Comparison of ENCODE assay signal across 8 cellular contexts in genomic region chr10:71888623-71889387, GRCh38. TPM values are rescaled to one million over a fixed set of nuclear protein-coding genes. Genes with fewer than 3 reads are reported as not detected.
DNase-seq lines count a peak whose midpoint lies in the region; ATAC-seq and TF ChIP-seq lines count a peak whose summit lies in the region.

No MANE protein-coding gene starts in this region.

- peaks cover 21% of the 10 kb centered on the region for H3K27me3 Mint-ChIP-seq in activated naive CD8-positive, alpha-beta T cell treated with anti-CD3 and anti-CD28 coated beads, Interleukin-2, amount 10 ng/mL, durations not matched to agents 7 days and 5 days
- no peaks in the 10 kb centered on the region for H3K27me3 Mint-ChIP-seq in osteocyte (ENCODE audit: unreplicated experiment)

- peak overlapping the region; percentile 80 for H3K9ac ChIP-seq in DND-41 (ENCODE audit: low read depth, low read length)

- no peaks in the 10 kb centered on the region for H3K36me3 Mint-ChIP-seq in activated naive CD8-positive, alpha-beta T cell treated with anti-CD3 and anti-CD28 coated beads, Interleukin-2, amount 10 ng/mL, durations not matched to agents 7 days and 5 days
- H3K36me3 Mint-ChIP-seq in osteocyte (ENCODE audit: unreplicated experiment) = no peaks in the 10 kb centered on the region

- H3K9me3 ChIP-seq in DND-41 (ENCODE audit: insufficient read depth, low read length, severe bottlenecking) (no peaks in the 10 kb centered on the region), cardiac muscle cell (ENCODE audit: low read depth) (no peaks in the 10 kb centered on the region), upper lobe of right lung (no peaks in the 10 kb centered on the region)

- H3K27ac Mint-ChIP-seq in activated naive CD8-positive, alpha-beta T cell treated with anti-CD3 and anti-CD28 coated beads, Interleukin-2, amount 10 ng/mL, durations not matched to agents 7 days and 5 days = peak overlapping the region; percentile 80
- H3K27ac Mint-ChIP-seq in osteocyte (ENCODE audit: unreplicated experiment) = peak overlapping the region; percentile 94

- peak; percentile 49 for TF ChIP-seq CTCF in DND-41 (IDR thresholded peaks at IDR 0.05; ENCODE audit: borderline replicate concordance, extremely low read depth, low read length, poor library complexity, severe bottlenecking)
- TF ChIP-seq CTCF in cardiac muscle cell (IDR thresholded peaks at IDR 0.05; ENCODE audit: low read depth, low read length) = peak; percentile 24
- no peak for TF ChIP-seq CTCF in osteocyte (IDR thresholded peaks at IDR 0.05)
- TF ChIP-seq CTCF in upper lobe of right lung (IDR thresholded peaks at IDR 0.05) = no peak

- peak overlapping the region; percentile 91 for H3K4me3 Mint-ChIP-seq in activated naive CD8-positive, alpha-beta T cell treated with anti-CD3 and anti-CD28 coated beads, Interleukin-2, amount 10 ng/mL, durations not matched to agents 7 days and 5 days
- peak overlapping the region; percentile 83 for H3K4me3 Mint-ChIP-seq in osteocyte (ENCODE audit: unreplicated experiment)

- peak overlapping the region; percentile 77 for H2AFZ ChIP-seq in DND-41 (ENCODE audit: low read depth, low read length)

- no peaks in the 10 kb centered on the region for H4K20me1 ChIP-seq in DND-41 (ENCODE audit: insufficient read depth, low read length)

- H3K27ac ChIP-seq in DND-41 (ENCODE audit: low read length) (peak overlapping the region; percentile 96), cardiac muscle cell (no peak overlapping the region), upper lobe of right lung (peak overlapping the region; percentile 74)

- no peaks in the 10 kb centered on the region for H3K36me3 ChIP-seq in DND-41 (ENCODE audit: insufficient read depth, low read length)
- H3K36me3 ChIP-seq in cardiac muscle cell = no peaks in the 10 kb centered on the region
- no peaks in the 10 kb centered on the region for H3K36me3 ChIP-seq in upper lobe of right lung

- H3K27me3 ChIP-seq in DND-41 (ENCODE audit: insufficient read depth, low read length, poor library complexity) = no peaks in the 10 kb centered on the region
- peaks cover 30% of the 10 kb centered on the region for H3K27me3 ChIP-seq in cardiac muscle cell
- H3K27me3 ChIP-seq in upper lobe of right lung = no peaks in the 10 kb centered on the region

- POLR2A ChIA-PET in activated naive CD8-positive, alpha-beta T cell treated with anti-CD3 and anti-CD28 coated beads, Interleukin-2, amount 10 ng/mL, durations not matched to agents 7 days and 5 days (lab: Charles Lee) = interaction anchor here (0.6 to 1.2 kb wide), 2 partner anchors 38 to 158 kb away, joined by 4 read pairs; partner anchors contain the start of gene PSAP

- peak overlapping the region; percentile 73 for H3K4me2 ChIP-seq in DND-41 (ENCODE audit: insufficient read depth, low read length)

- H3K4me1 ChIP-seq in DND-41 (ENCODE audit: insufficient read depth, low read length) = peaks cover 36% of the 10 kb centered on the region
- H3K4me1 ChIP-seq in cardiac muscle cell (ENCODE audit: low read depth) = no peaks in the 10 kb centered on the region
- peaks cover 2% of the 10 kb centered on the region for H3K4me1 ChIP-seq in upper lobe of right lung

- H3K4me1 Mint-ChIP-seq in activated naive CD8-positive, alpha-beta T cell treated with anti-CD3 and anti-CD28 coated beads, Interleukin-2, amount 10 ng/mL, durations not matched to agents 7 days and 5 days = peaks cover 11% of the 10 kb centered on the region
- H3K4me1 Mint-ChIP-seq in osteocyte (ENCODE audit: unreplicated experiment) = peaks cover 18% of the 10 kb centered on the region

- H3K4me3 ChIP-seq in DND-41 (ENCODE audit: low read depth in 1 of 2, low read length in 2 of 2) (peak overlapping the region; percentile 39 to 65), cardiac muscle cell (peak overlapping the region; percentile 33), upper lobe of right lung (peak overlapping the region; percentile 54)

- intact Hi-C loops in upper lobe of right lung (cut with DNase I) = no loop called here

- H3K9me3 Mint-ChIP-seq in activated naive CD8-positive, alpha-beta T cell treated with anti-CD3 and anti-CD28 coated beads, Interleukin-2, amount 10 ng/mL, durations not matched to agents 7 days and 5 days = no peaks in the 10 kb centered on the region
- H3K9me3 Mint-ChIP-seq in osteocyte (ENCODE audit: unreplicated experiment) = no peaks in the 10 kb centered on the region

- ATAC-seq in DND-41 (ENCODE audit: insufficient read depth, low read depth) (peak; percentile 91), GM21381 (IDR thresholded peaks at IDR 0.05; ENCODE audit: unreplicated experiment) (peak; percentile 81), upper lobe of right lung (peak; percentile 91)
- ATAC-seq in activated naive CD8-positive, alpha-beta T cell treated with anti-CD3 and anti-CD28 coated beads, Interleukin-2, amount 10 ng/mL, durations not matched to agents 7 days and 5 days (ENCODE audit: low read depth) = peak; percentile 96

- DNase-seq in DND-41 (peak; percentile 91), HS-5 (ENCODE audit: low read depth) (peak; percentile 53), SIG-M5 treated with dmso at 0.1 percent for 504 hours (lab: John Stamatoyannopoulos, UW; ENCODE audit: unreplicated experiment) (peak; percentile 96), cardiac muscle cell (ENCODE audit: low read depth in 1 of 2, low spot score in 1 of 2) (peak; percentile 66 to 97), osteocyte (ENCODE audit: extremely low spot score, unreplicated experiment) (peak; percentile 89), upper lobe of right lung (peak; percentile 94)
- peak; percentile 77 for DNase-seq in activated naive CD8-positive, alpha-beta T cell treated with anti-CD3 and anti-CD28 coated beads, Interleukin-2, amount 10 ng/mL, durations not matched to agents 7 days and 5 days

- peaks cover 27% of the 10 kb centered on the region for H3K79me2 ChIP-seq in DND-41 (ENCODE audit: insufficient read depth, low read length)

RNA-seq across cellular contexts. Expression of gene PSAP, which starts 37.8 kb away (rescaled TPM):
- total RNA-seq in activated naive CD8-positive, alpha-beta T cell treated with anti-CD3 and anti-CD28 coated beads, Interleukin-2, amount 10 ng/mL, durations not matched to agents 7 days and 5 days = 100 to 1,000 TPM; 171 to 175 TPM
- total RNA-seq in cardiac muscle cell (554 and 624 TPM in 2 replicates), osteocyte (1,262 and 1,314 TPM in 2 replicates), upper lobe of right lung (1,464 TPM)
- 844 and 1,063 TPM in 2 replicates for polyA plus RNA-seq in cardiac muscle cell

Comparison
In these comparisons a context has a peak if more than half of its experiments do, and no peak if none do; other contexts are left out.
1. CTCF ChIP-seq: peak in DND-41 (single experiment) and cardiac muscle cell (single experiment); none in osteocyte (single experiment) and upper lobe of right lung (single experiment).
2. Peak in every context shown above with its lines, with median percentiles within 50 percentile points of each other: ATAC-seq, DNase-seq and H3K4me3 ChIP-seq.